ENCODE assay signal across 9 cellular contexts in the genomic region with DNA sequence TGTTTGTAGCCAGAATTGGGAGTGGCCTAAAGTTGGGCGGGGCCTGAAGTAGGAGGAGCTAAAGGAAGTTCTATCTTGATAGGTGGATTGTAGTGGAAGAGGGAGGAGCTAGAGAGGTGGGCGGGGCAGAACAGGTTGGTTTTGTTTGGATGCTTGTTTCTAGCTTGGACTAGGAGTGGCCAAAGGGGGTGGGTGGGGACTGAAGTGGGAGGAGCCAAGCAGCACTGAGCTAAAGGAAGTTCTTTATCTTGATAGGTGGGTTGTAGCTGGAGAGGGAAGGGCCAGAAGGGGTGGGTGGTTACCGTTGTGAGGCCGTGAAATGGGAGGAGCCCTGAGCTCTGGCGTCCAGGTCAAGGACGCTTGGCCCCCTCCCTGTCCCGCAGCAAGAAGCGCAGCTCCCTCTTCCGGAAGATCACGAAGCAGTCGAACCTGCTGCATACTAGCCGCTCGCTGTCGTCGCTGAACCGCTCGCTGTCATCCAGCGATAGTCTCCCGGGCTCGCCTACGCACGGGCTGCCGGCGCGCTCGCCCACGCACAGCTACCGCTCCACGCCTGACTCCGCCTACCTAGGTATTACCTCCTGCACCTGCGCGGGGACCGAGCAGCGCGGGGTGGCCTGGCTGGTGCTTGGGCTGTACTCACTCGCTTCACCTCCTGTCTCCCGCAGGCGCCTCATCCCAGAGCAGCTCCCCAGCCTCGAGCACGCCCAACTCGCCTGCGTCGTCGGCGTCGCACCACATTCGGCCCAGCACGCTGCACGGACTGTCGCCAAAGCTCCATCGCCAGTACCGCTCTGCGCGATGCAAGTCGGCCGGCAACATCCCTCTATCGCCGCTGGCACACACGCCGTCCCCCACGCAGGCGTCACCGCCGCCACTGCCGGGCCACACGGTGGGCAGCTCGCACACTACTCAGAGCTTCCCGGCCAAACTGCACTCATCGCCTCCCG. TPM values are rescaled to one million over a fixed set of nuclear protein-coding genes. Genes with fewer than 3 reads are reported as not detected.
DNase-seq lines count a peak whose midpoint lies in the region; ATAC-seq and TF ChIP-seq lines count a peak whose summit lies in the region.
"Had no signal": no experiment of that assay in that cellular context is flagged by ENCODE, and none has a peak within 500 bp of the region (broad histone marks: within the 10 kb centered on the region; RNA-seq: fewer than 3 reads in every experiment).

No MANE protein-coding gene starts in this region.

- peak; percentile 46 to 80 (median 74) for ATAC-seq in heart left ventricle
- no peak for ATAC-seq in GM18909 (IDR thresholded peaks at IDR 0.05; ENCODE audit: poor library complexity, unreplicated experiment)
- no peak for ATAC-seq in HG02571 (IDR thresholded peaks at IDR 0.05; ENCODE audit: unreplicated experiment)

- H3K27me3 Mint-ChIP-seq in activated T-helper 1 cell treated with anti-CD3 and anti-CD28 coated beads, Interleukin-12 subunit alpha, Interleukin-12 subunit beta, Interleukin-2, Interleukin-4 antibody, amounts not matched to agents 30 ng/mL and 10 ng/mL and 1 ng/mL, durations not matched to agents 14 hours and 24 hours and 36 hours (ENCODE audit: insufficient read depth): no peaks in the 10 kb centered on the region

- H3K4me3 Mint-ChIP-seq in activated T-helper 1 cell treated with anti-CD3 and anti-CD28 coated beads, Interleukin-12 subunit alpha, Interleukin-12 subunit beta, Interleukin-2, Interleukin-4 antibody, amounts not matched to agents 30 ng/mL and 10 ng/mL and 1 ng/mL, durations not matched to agents 14 hours and 24 hours and 36 hours: peak overlapping the region; percentile 22

- TF ChIP-seq CTCF in heart left ventricle (IDR thresholded peaks at IDR 0.05): no peak
- no peak for TF ChIP-seq CTCF in vagina (IDR thresholded peaks at IDR 0.05)

- peaks cover 0 to 33% (median 16%) of the 10 kb centered on the region in 9 donors for H3K36me3 ChIP-seq in heart left ventricle
- H3K36me3 ChIP-seq in vagina: peaks cover 0 to 24% of the 10 kb centered on the region in 2 donors

- H3K27ac ChIP-seq in heart left ventricle (no peak overlapping the region), vagina (no peak overlapping the region)
- H3K27ac ChIP-seq: KMS-11 had no signal

- H3K9me3 Mint-ChIP-seq in activated T-helper 1 cell treated with anti-CD3 and anti-CD28 coated beads, Interleukin-12 subunit alpha, Interleukin-12 subunit beta, Interleukin-2, Interleukin-4 antibody, amounts not matched to agents 30 ng/mL and 10 ng/mL and 1 ng/mL, durations not matched to agents 14 hours and 24 hours and 36 hours: no peaks in the 10 kb centered on the region

- H3K9me3 ChIP-seq in heart left ventricle: no peaks in the 10 kb centered on the region
- no peaks in the 10 kb centered on the region for H3K9me3 ChIP-seq in vagina

- H3K4me1 Mint-ChIP-seq in activated T-helper 1 cell treated with anti-CD3 and anti-CD28 coated beads, Interleukin-12 subunit alpha, Interleukin-12 subunit beta, Interleukin-2, Interleukin-4 antibody, amounts not matched to agents 30 ng/mL and 10 ng/mL and 1 ng/mL, durations not matched to agents 14 hours and 24 hours and 36 hours (ENCODE audit: low read depth): no peaks in the 10 kb centered on the region

- DNase-seq in D341Med (ENCODE audit: low spot score): peak; percentile 30
- peak; percentile 99 for DNase-seq in NAMALWA (ENCODE audit: low spot score)
- DNase-seq in activated T-helper 1 cell treated with anti-CD3 and anti-CD28 coated beads, Interleukin-12 subunit alpha, Interleukin-12 subunit beta, Interleukin-2, Interleukin-4 antibody, amounts not matched to agents 30 ng/mL and 10 ng/mL and 1 ng/mL, durations not matched to agents 14 hours and 24 hours and 36 hours (ENCODE audit: low spot score): peak; percentile 46
- peak in 3 of 5 donors; percentile 46 to 67 (median 67) for DNase-seq in heart left ventricle
- peak; percentile 15 for DNase-seq in stimulated activated CD4-positive, alpha-beta T cell treated with anti-CD3 and anti-CD28 coated beads, Interleukin-12 subunit alpha, Interleukin-12 subunit beta, amount 100 ng/mL, for 4 hours
- DNase-seq in vagina (ENCODE audit: extremely low spot score in 2 of 2): no peak

- H3K4me3 ChIP-seq in heart left ventricle (peak overlapping the region in 9 of 12 donors; percentile 22 to 44 (median 32)), vagina (peak overlapping the region in 1 of 2 donors; percentile 19)

- TF ChIP-seq POLR2A in heart left ventricle (IDR thresholded peaks at IDR 0.05): no peak
- no peak for TF ChIP-seq POLR2A in vagina (IDR thresholded peaks at IDR 0.05)

- H3K27me3 ChIP-seq in heart left ventricle (peaks cover 0 to 9% (median 0%) of the 10 kb centered on the region in 9 donors), vagina (no peaks in the 10 kb centered on the region)

- no peak overlapping the region for H3K27ac Mint-ChIP-seq in activated T-helper 1 cell treated with anti-CD3 and anti-CD28 coated beads, Interleukin-12 subunit alpha, Interleukin-12 subunit beta, Interleukin-2, Interleukin-4 antibody, amounts not matched to agents 30 ng/mL and 10 ng/mL and 1 ng/mL, durations not matched to agents 14 hours and 24 hours and 36 hours

- H3K36me3 Mint-ChIP-seq in activated T-helper 1 cell treated with anti-CD3 and anti-CD28 coated beads, Interleukin-12 subunit alpha, Interleukin-12 subunit beta, Interleukin-2, Interleukin-4 antibody, amounts not matched to agents 30 ng/mL and 10 ng/mL and 1 ng/mL, durations not matched to agents 14 hours and 24 hours and 36 hours (ENCODE audit: low read depth): peaks cover 20% of the 10 kb centered on the region

- intact Hi-C loops in activated T-helper 1 cell treated with anti-CD3 and anti-CD28 coated beads, Interleukin-12 subunit alpha, Interleukin-12 subunit beta, Interleukin-2, Interleukin-4 antibody, amounts not matched to agents 30 ng/mL and 10 ng/mL and 1 ng/mL, durations not matched to agents 14 hours and 24 hours and 36 hours (cut with micrococcal nuclease): no loop called here
- intact Hi-C loops in heart left ventricle (cut with DNase I) (no loop called here), vagina (cut with DNase I) (no loop called here)

- 28 to 49% (median 33%) methylated on average over 69 to 70 of the region's 70 CpGs for WGBS in heart left ventricle, 4 donors

- H3K4me1 ChIP-seq in heart left ventricle: peaks cover 0 to 14% (median 3%) of the 10 kb centered on the region in 12 donors
- H3K4me1 ChIP-seq in vagina: no peaks in the 10 kb centered on the region

RNA-seq across cellular contexts. Expression of gene DNASE2, which starts 8.0 kb away (rescaled TPM):
- total RNA-seq in activated T-helper 1 cell treated with anti-CD3 and anti-CD28 coated beads, Interleukin-12 subunit alpha, Interleukin-12 subunit beta, Interleukin-2, Interleukin-4 antibody, amounts not matched to agents 30 ng/mL and 10 ng/mL and 1 ng/mL, durations not matched to agents 14 hours and 24 hours and 36 hours: 22.9 and 23.7 TPM in 2 replicates
- total RNA-seq in heart left ventricle (10 to 100 TPM; 15.9 to 41.1 (median 23.3) TPM), vagina (23.6 TPM)
- polyA plus RNA-seq in heart left ventricle: 10 to 100 TPM; 11.7 to 31.7 TPM

RNA-seq across cellular contexts. Expression of gene KLF1, which starts 13.8 kb away (rescaled TPM):
- total RNA-seq in activated T-helper 1 cell treated with anti-CD3 and anti-CD28 coated beads, Interleukin-12 subunit alpha, Interleukin-12 subunit beta, Interleukin-2, Interleukin-4 antibody, amounts not matched to agents 30 ng/mL and 10 ng/mL and 1 ng/mL, durations not matched to agents 14 hours and 24 hours and 36 hours: 0.80 and 1.3 TPM in 2 replicates
- total RNA-seq in heart left ventricle (under 1 TPM in 2 of 9 donors, not detected in 7; 0.19 to 0.25 TPM), vagina (not detected)
- polyA plus RNA-seq in heart left ventricle: not detected

RNA-seq across cellular contexts. Expression of gene GCDH, which starts 17.7 kb away (rescaled TPM):
- total RNA-seq in activated T-helper 1 cell treated with anti-CD3 and anti-CD28 coated beads, Interleukin-12 subunit alpha, Interleukin-12 subunit beta, Interleukin-2, Interleukin-4 antibody, amounts not matched to agents 30 ng/mL and 10 ng/mL and 1 ng/mL, durations not matched to agents 14 hours and 24 hours and 36 hours: 65.9 and 68.8 TPM in 2 replicates
- total RNA-seq in heart left ventricle: 100 to 1,000 TPM in 1 of 9 donors, 10 to 100 TPM in 8; 29.8 to 105 (median 46.7) TPM
- 100 to 1,000 TPM in 1 of 2 donors, 10 to 100 TPM in 1; 28.7 to 107 TPM for polyA plus RNA-seq in heart left ventricle
- total RNA-seq in vagina: 23.6 TPM

RNA-seq across cellular contexts. Expression of gene MAST1, which starts 34.9 kb away (rescaled TPM):
- 1.4 and 1.7 TPM in 2 replicates for total RNA-seq in activated T-helper 1 cell treated with anti-CD3 and anti-CD28 coated beads, Interleukin-12 subunit alpha, Interleukin-12 subunit beta, Interleukin-2, Interleukin-4 antibody, amounts not matched to agents 30 ng/mL and 10 ng/mL and 1 ng/mL, durations not matched to agents 14 hours and 24 hours and 36 hours
- 1 to 10 TPM in 2 of 9 donors, under 1 TPM in 4, not detected in 3; 0.27 to 1.7 (median 0.31) TPM for total RNA-seq in heart left ventricle
- under 1 TPM; 0.15 to 0.37 TPM for polyA plus RNA-seq in heart left ventricle
- 1.2 TPM for total RNA-seq in vagina

RNA-seq across cellular contexts. Expression of gene RTBDN, which starts 38.8 kb away (rescaled TPM):
- not detected in 2 replicates for total RNA-seq in activated T-helper 1 cell treated with anti-CD3 and anti-CD28 coated beads, Interleukin-12 subunit alpha, Interleukin-12 subunit beta, Interleukin-2, Interleukin-4 antibody, amounts not matched to agents 30 ng/mL and 10 ng/mL and 1 ng/mL, durations not matched to agents 14 hours and 24 hours and 36 hours
- total RNA-seq in heart left ventricle: not detected
- polyA plus RNA-seq in heart left ventricle: not detected
- total RNA-seq in vagina: 8.8 TPM

Comparison
In these comparisons a context has a peak if more than half of its experiments do, and no peak if none do; other contexts are left out.
1. DNase-seq: peak in D341Med (single experiment), NAMALWA (single experiment), activated T-helper 1 cell treated with anti-CD3 and anti-CD28 coated beads, Interleukin-12 subunit alpha, Interleukin-12 subunit beta, Interleukin-2, Interleukin-4 antibody, amounts not matched to agents 30 ng/mL and 10 ng/mL and 1 ng/mL, durations not matched to agents 14 hours and 24 hours and 36 hours (single experiment), heart left ventricle (3 of 5) and stimulated activated CD4-positive, alpha-beta T cell treated with anti-CD3 and anti-CD28 coated beads, Interleukin-12 subunit alpha, Interleukin-12 subunit beta, amount 100 ng/mL, for 4 hours (single experiment); none in vagina (0 of 2).
2. ATAC-seq: peak in heart left ventricle (4 of 4); none in GM18909 (single experiment) and HG02571 (single experiment).